In the genomic region with DNA sequence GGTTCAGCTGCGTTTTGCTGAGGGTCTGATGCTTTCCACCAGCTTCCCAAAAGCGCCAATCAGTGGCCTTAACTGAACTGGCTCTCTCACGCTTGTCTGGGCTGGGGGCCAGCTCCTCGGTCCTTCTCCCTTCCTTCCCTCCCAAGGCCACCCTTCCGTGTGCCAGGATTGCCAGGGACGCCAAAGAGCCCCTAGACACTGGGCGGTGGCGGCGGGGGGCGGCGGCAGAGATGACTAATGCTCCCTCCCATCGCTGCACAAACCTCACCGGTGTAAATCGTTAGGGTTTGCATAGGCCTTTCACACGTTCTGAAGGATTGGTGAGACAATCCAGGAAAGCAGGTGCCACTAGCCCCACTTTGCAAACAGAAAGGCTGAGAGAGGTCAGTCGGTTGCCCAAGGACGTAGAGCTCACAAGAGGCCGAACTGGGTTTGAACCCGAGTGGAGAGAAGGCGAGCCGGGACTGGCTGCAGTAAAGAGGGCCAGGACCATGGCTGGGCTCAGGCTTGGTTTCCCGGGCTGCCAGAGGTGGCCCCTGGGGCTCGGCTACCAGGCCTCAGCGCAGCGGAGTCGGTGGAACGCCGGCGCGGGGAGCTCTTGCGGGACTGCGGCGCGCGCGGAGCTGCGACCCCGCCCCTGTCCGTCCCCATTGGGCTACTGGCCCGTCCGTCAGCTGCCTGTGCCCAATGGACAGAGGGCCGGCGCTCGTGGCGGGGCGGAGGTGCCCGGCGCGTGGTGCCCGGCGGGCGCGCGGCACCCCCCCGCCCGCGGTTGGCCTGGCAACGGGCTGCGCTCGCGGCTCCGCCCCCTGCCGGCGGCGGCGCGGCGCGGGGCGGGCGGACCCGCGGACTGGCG, we compare ENCODE assay signal across 7 cellular contexts. TPM values are rescaled to one million over a fixed set of nuclear protein-coding genes. Genes with fewer than 3 reads are reported as not detected.
DNase-seq lines count a peak whose midpoint lies in the region; ATAC-seq and TF ChIP-seq lines count a peak whose summit lies in the region.

No MANE protein-coding gene starts in this region.

- H3K27ac ChIP-seq in liver (ENCODE audit: low read depth in 1 of 2, low read length in 2 of 2), result no peak overlapping the region

- peak; percentile 15 for TF ChIP-seq CTCF in liver (IDR thresholded peaks at IDR 0.05; ENCODE audit: low read depth, low read length, missing input control)

- H3K36me3 ChIP-seq in liver (ENCODE audit: control insufficient read depth in 4 of 4, insufficient read depth in 3 of 4, low read depth in 1 of 4, low read length in 3 of 4), result no peaks in the 10 kb centered on the region

- TF ChIP-seq RAD21 in liver (IDR thresholded peaks at IDR 0.05), result no peak

- DNase-seq in NCI-H526 (lab: John Stamatoyannopoulos, UW) (peak; percentile 35 to 91), dermis microvascular lymphatic vessel endothelial cell (ENCODE audit: low read depth in 2 of 2) (peak; percentile 67 to 90)
- DNase-seq in activated CD4-positive, alpha-beta T cell treated with anti-CD3 and anti-CD28 coated beads, Interleukin-2, amount 50 U/mL, for 48 hours, result peak; percentile 90
- DNase-seq in stimulated activated CD4-positive, alpha-beta T cell treated with anti-CD3 and anti-CD28 coated beads, Interleukin-2, amount 100 ng/mL, for 4 hours (ENCODE audit: low read depth), result peak; percentile 74

- 5% methylated on average over 74 of the region's 74 CpGs for WGBS in liver

- H3K4me3 ChIP-seq in liver (ENCODE audit: low read depth in 1 of 3, low read length in 3 of 3), result peak overlapping the region; percentile 27 to 72 (median 56)

- peaks cover 0 to 14% (median 4%) of the 10 kb centered on the region in 4 donors for H3K4me1 ChIP-seq in liver (ENCODE audit: control insufficient read depth in 4 of 4, insufficient read depth in 4 of 4, low read length in 3 of 4)

- ATAC-seq in GM18858 (IDR thresholded peaks at IDR 0.05; ENCODE audit: unreplicated experiment), result peak; percentile 55
- peak; percentile 67 for ATAC-seq in HG03196 (IDR thresholded peaks at IDR 0.05; ENCODE audit: unreplicated experiment)

- H3K27me3 ChIP-seq in liver (ENCODE audit: control insufficient read depth in 4 of 4, insufficient read depth in 4 of 4, low read length in 3 of 4), result no peaks in the 10 kb centered on the region

- H3K9ac ChIP-seq in liver (ENCODE audit: low read depth in 1 of 2, low read length in 2 of 2), result no peak overlapping the region

- H3K9me3 ChIP-seq in liver (ENCODE audit: control insufficient read depth in 4 of 4, low read length in 3 of 4), result no peaks in the 10 kb centered on the region

TF ChIP-seq in liver, 16 proteins besides CTCF, POLR2A, EP300 and RAD21:
- peak in 1 of 2 donors; percentile 53 for TF ChIP-seq RXRA (IDR thresholded peaks at IDR 0.05)
- peak; percentile 52 for TF ChIP-seq SP1 (IDR thresholded peaks at IDR 0.05)
- TF ChIP-seq, protein P1, sequence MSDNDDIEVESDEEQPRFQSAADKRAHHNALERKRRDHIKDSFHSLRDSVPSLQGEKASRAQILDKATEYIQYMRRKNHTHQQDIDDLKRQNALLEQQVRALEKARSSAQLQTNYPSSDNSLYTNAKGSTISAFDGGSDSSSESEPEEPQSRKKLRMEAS (IDR thresholded peaks at IDR 0.05), result no peak
TF ChIP-seq in liver: peak in this region for 2.

RNA-seq across cellular contexts. Expression of a gene that starts 0.6 kb away (rescaled TPM):
- total RNA-seq in dermis microvascular lymphatic vessel endothelial cell (0.38 and 0.51 TPM in 2 replicates), liver (1 to 10 TPM in 1 of 2 donors, under 1 TPM in 1; 0.33 to 2.2 TPM)
- under 1 TPM; 0.21 to 0.43 TPM for polyA plus RNA-seq in liver
